ENCODE assay signal across 8 cellular contexts in the genomic region with DNA sequence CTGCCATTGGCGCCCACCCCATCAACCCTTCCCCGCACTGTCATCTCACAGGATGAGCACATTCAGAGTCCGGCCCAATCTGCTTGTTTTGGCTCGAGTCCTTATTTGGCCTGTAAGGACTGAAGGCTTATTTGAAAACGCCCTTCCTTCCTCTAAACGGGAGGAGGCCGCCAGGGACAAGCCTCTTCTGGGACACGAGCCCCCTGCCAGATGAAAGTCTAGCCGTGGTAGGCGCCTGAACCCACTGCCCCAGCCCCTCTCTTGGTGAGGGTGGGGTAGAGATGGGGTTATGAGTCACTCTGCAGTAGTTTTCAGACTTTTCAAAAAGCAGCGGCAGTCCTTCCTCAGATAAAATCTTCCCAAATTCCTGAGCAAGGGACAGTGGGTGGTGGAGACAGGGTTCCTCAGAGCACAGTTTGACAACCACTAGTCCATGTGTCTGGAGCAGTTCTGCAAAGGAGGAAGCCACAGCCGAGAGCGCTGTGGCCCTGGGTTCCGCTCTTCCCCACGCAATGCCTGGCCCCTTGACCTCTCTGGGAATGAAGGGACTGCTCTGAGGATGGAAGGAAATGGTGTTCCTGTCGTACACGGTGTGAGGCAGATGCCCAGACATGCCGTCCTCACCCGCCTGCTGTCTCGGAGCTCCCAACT. TPM values are rescaled to one million over a fixed set of nuclear protein-coding genes. Genes with fewer than 3 reads are reported as not detected.
DNase-seq lines count a peak whose midpoint lies in the region; ATAC-seq and TF ChIP-seq lines count a peak whose summit lies in the region.

No MANE protein-coding gene starts in this region.

- no peak for TF ChIP-seq POLR2A in HCT116 (IDR thresholded peaks at IDR 0.05; ENCODE audit: borderline replicate concordance, extremely low read depth, insufficient read depth, insufficient read length)

- no peak; the same call in 1 of the 2 replicates for ATAC-seq in HCT116
- no peak for ATAC-seq in T-helper 17 cell
- ATAC-seq in GM19324 (IDR thresholded peaks at IDR 0.05; ENCODE audit: low FRiP score, unreplicated experiment) = no peak

- H4K91ac ChIP-seq in trophoblast cell (ENCODE audit: low read depth, low read length) = peak overlapping the region; percentile 97

- H3K36me3 Mint-ChIP-seq in T-helper 17 cell (ENCODE audit: low read depth) = peaks cover 5% of the 10 kb centered on the region

- POLR2A ChIA-PET in HCT116 (lab: Charles Lee) = interaction anchor here (0.8 to 2.2 kb wide), 4 partner anchors 34 to 138 kb away, joined by 3 to 7 read pairs (median 6); no protein-coding TSS in a partner anchor

- TF ChIP-seq CTCF in HCT116 (IDR thresholded peaks at IDR 0.05 in 2 of 3, conservative IDR thresholded peaks at IDR 0.05 in 1 of 3; ENCODE audit: borderline replicate concordance in 1 of 3, insufficient read depth in 1 of 3, low read depth in 2 of 3, low read length in 2 of 3) = no peak
- no peak for TF ChIP-seq CTCF in fibroblast of lung (conservative IDR thresholded peaks at IDR 0.05 in 1 of 2, IDR thresholded peaks at IDR 0.05 in 1 of 2; ENCODE audit: low read depth in 1 of 2, low read length in 2 of 2)

- H3K18ac ChIP-seq in trophoblast cell (ENCODE audit: low read length) = peak overlapping the region; percentile 95

- peak overlapping the region; percentile 75 for H2AK5ac ChIP-seq in trophoblast cell (ENCODE audit: low read length)

- no peak overlapping the region for H3K23ac ChIP-seq in trophoblast cell (ENCODE audit: low read length)

- peak overlapping the region; percentile 90 for H3K4me3 Mint-ChIP-seq in T-helper 17 cell

- peak overlapping the region; percentile 84 for H2BK120ac ChIP-seq in trophoblast cell (ENCODE audit: insufficient read depth, low read length, poor library complexity)

- H3K9me3 ChIP-seq in HCT116 (ENCODE audit: control insufficient read depth in 1 of 2, insufficient read depth in 1 of 2, low read depth in 1 of 2, low read length in 2 of 2) (no peaks in the 10 kb centered on the region), T-helper 17 cell (ENCODE audit: control insufficient read depth, low read length, poor library complexity, severe bottlenecking) (no peaks in the 10 kb centered on the region), fibroblast of lung (ENCODE audit: control insufficient read depth, insufficient read depth, low read depth, low read length) (no peaks in the 10 kb centered on the region), trophoblast cell (ENCODE audit: insufficient read depth, low read depth, low read length) (peaks cover 5% of the 10 kb centered on the region)

- BruUV-seq in HCT116 (replicated peaks; lab: Mats Ljungman, UMichigan) = no TSS peak

- H3K9ac ChIP-seq in HCT116 (ENCODE audit: low read length) = peak overlapping the region; percentile 60
- peak overlapping the region; percentile 55 for H3K9ac ChIP-seq in fibroblast of lung (ENCODE audit: insufficient read depth, low read length)
- peak overlapping the region; percentile 49 for H3K9ac ChIP-seq in trophoblast cell (ENCODE audit: low read length)

- RAD21 ChIA-PET in HCT116 (lab: Charles Lee; ENCODE audit: low non-redundant PET in 1 of 2, low total read pairs in 2 of 2, uncharacterized antibody in 2 of 2, unreplicated experiment in 2 of 2) = no interaction called here

- WGBS in trophoblast cell (ENCODE audit: extremely low coverage, insufficient coverage, insufficient read length) = no CpG with 5 or more reads among the region's 20 CpGs

- H3K79me2 ChIP-seq in HCT116 (ENCODE audit: insufficient read depth, low read length) (peaks cover 100% of the 10 kb centered on the region), fibroblast of lung (ENCODE audit: control insufficient read depth, insufficient read depth, low read length) (peaks cover 100% of the 10 kb centered on the region), trophoblast cell (ENCODE audit: control insufficient read depth, insufficient read depth, low read length, poor library complexity) (peaks cover 37% of the 10 kb centered on the region)

- peaks cover 64 to 80% of the 10 kb centered on the region in 2 experiments for H3K4me1 ChIP-seq in HCT116 (ENCODE audit: control insufficient read depth in 1 of 2, insufficient read depth in 2 of 2, low read length in 2 of 2)
- peaks cover 94% of the 10 kb centered on the region for H3K4me1 ChIP-seq in fibroblast of lung (ENCODE audit: control insufficient read depth, extremely low read depth, insufficient read depth, low read length)
- peaks cover 72 to 75% of the 10 kb centered on the region in 2 experiments for H3K4me1 ChIP-seq in trophoblast cell (ENCODE audit: control insufficient read depth in 1 of 2, insufficient read depth in 2 of 2, low read length in 2 of 2)

- peak overlapping the region; percentile 98 for H3K27ac Mint-ChIP-seq in T-helper 17 cell

- H4K20me1 ChIP-seq in HCT116 (ENCODE audit: insufficient read depth) (no peaks in the 10 kb centered on the region), fibroblast of lung (ENCODE audit: control insufficient read depth, extremely low read depth, insufficient read depth, low read length) (no peaks in the 10 kb centered on the region)

- peak overlapping the region; percentile 87 for H3K27ac ChIP-seq in HCT116 (ENCODE audit: low read depth, low read length)
- peak overlapping the region; percentile 98 for H3K27ac ChIP-seq in fibroblast of lung (ENCODE audit: insufficient read depth, low read length)
- H3K27ac ChIP-seq in trophoblast cell (ENCODE audit: low read depth, low read length) = peak overlapping the region; percentile 97

- TF ChIP-seq RAD21 in HCT116 (IDR thresholded peaks at IDR 0.05; ENCODE audit: low read depth) = no peak

- no peaks in the 10 kb centered on the region for H3K27me3 Mint-ChIP-seq in T-helper 17 cell

- H3K79me1 ChIP-seq in trophoblast cell (ENCODE audit: low read length) = peaks cover 64% of the 10 kb centered on the region

- no peaks in the 10 kb centered on the region for H3K9me2 ChIP-seq in HCT116 (ENCODE audit: insufficient read depth)

- H4K8ac ChIP-seq in trophoblast cell (ENCODE audit: low read depth, low read length) = peak overlapping the region; percentile 84

- H2AFZ ChIP-seq in HCT116 (ENCODE audit: low read depth, low read length, poor library complexity, severe bottlenecking) = no peak overlapping the region
- H2AFZ ChIP-seq in fibroblast of lung (ENCODE audit: low read length) = no peak overlapping the region
- H2AFZ ChIP-seq in trophoblast cell (ENCODE audit: insufficient read depth, low read length, poor library complexity) = no peak overlapping the region

- H2BK5ac ChIP-seq in trophoblast cell (ENCODE audit: low read depth, low read length, poor library complexity) = peak overlapping the region; percentile 96

- peaks cover 79% of the 10 kb centered on the region for H3K4me1 Mint-ChIP-seq in T-helper 17 cell

- peak overlapping the region; percentile 96 for H3K14ac ChIP-seq in trophoblast cell (ENCODE audit: low read length)

- no peaks in the 10 kb centered on the region for H3K27me3 ChIP-seq in HCT116 (ENCODE audit: insufficient read depth, low read length)
- H3K27me3 ChIP-seq in fibroblast of lung (ENCODE audit: control insufficient read depth, insufficient read depth, low read length) = no peaks in the 10 kb centered on the region
- no peaks in the 10 kb centered on the region for H3K27me3 ChIP-seq in trophoblast cell (ENCODE audit: insufficient read depth, low read length)

- H4K12ac ChIP-seq in trophoblast cell (ENCODE audit: low read depth, low read length) = peak overlapping the region; percentile 51

- intact Hi-C loops in HCT116 (cut with micrococcal nuclease) = loop anchor here (5.0 kb wide), 1 partner anchor 57 kb away; the partner anchor contains the start of gene MYH9

- CTCF ChIA-PET in HCT116 (lab: Charles Lee) = interaction anchor here (0.9 to 1.0 kb wide), 2 partner anchors 29 to 139 kb away, joined by 3 to 5 read pairs; no protein-coding TSS in a partner anchor

- H3K4me2 ChIP-seq in HCT116 (ENCODE audit: low read length) (peak overlapping the region; percentile 67), fibroblast of lung (ENCODE audit: extremely low read depth, insufficient read depth, low read length) (peak overlapping the region; percentile 54), trophoblast cell (ENCODE audit: low read length) (peak overlapping the region; percentile 12)

- peak overlapping the region; percentile 87 for H2BK12ac ChIP-seq in trophoblast cell (ENCODE audit: low read length)

- peak overlapping the region; percentile 51 for H3K4ac ChIP-seq in trophoblast cell (ENCODE audit: low read depth, low read length)

- peaks cover 21 to 36% of the 10 kb centered on the region in 2 experiments; a peak in 3 of 4 replicates for H3K36me3 ChIP-seq in HCT116 (ENCODE audit: control insufficient read depth in 1 of 2, insufficient read depth in 2 of 2, low read length in 2 of 2)
- H3K36me3 ChIP-seq in fibroblast of lung (ENCODE audit: control insufficient read depth, insufficient read depth, low read length) = peaks cover 45% of the 10 kb centered on the region
- H3K36me3 ChIP-seq in trophoblast cell (ENCODE audit: control insufficient read depth in 1 of 2, insufficient read depth in 2 of 2, low read length in 2 of 2) = peaks cover 51 to 59% of the 10 kb centered on the region in 2 experiments

- H3K4me3 ChIP-seq in HCT116 (replicated peaks in 1 of 2; ENCODE audit: low read depth in 1 of 2, low read length in 2 of 2) = peak overlapping the region in 1 of 2 experiments; percentile 10; a peak in 1 of 4 replicates
- H3K4me3 ChIP-seq in fibroblast of lung (replicated peaks in 1 of 4; ENCODE audit: control extremely low read depth in 1 of 4, insufficient read depth in 1 of 4, low read depth in 3 of 4, low read length in 4 of 4) = no peak overlapping the region
- H3K4me3 ChIP-seq in trophoblast cell (ENCODE audit: low read depth, low read length) = no peak overlapping the region

- no peak for DNase-seq in HCT116 (ENCODE audit: low read depth, low spot score)
- DNase-seq in T-helper 17 cell = peak in 1 of 3 donors; percentile 36
- peak; percentile 77 to 83 for DNase-seq in fibroblast of lung (ENCODE audit: low read depth in 2 of 2)
- peak in 1 of 2 donors; percentile 65 for DNase-seq in trophoblast cell
- no peak for DNase-seq in NCI-H2081 treated with DMSO at 0.1 percent for 48 hours (lab: John Stamatoyannopoulos, UW)
- no peak for DNase-seq in NCI-H1092 treated with DMSO at 0.1 percent for 48 hours (lab: John Stamatoyannopoulos, UW)
- DNase-seq in stimulated activated CD4-positive, alpha-beta T cell treated with anti-CD3 and anti-CD28 coated beads, Interleukin-1b, Interleukin-23, amount 100 ng/mL, for 48 hours = no peak

TF ChIP-seq in HCT116, 20 proteins besides CTCF, POLR2A, EP300 and RAD21 (continues in another document):
- TF ChIP-seq FOSL1 (IDR thresholded peaks at IDR 0.05; ENCODE audit: low read depth) = 0 out of 2 replicates have a peak, but pooled peaks have one; percentile 8

RNA-seq across cellular contexts. Expression of gene MYH9, which starts 57.0 kb away (rescaled TPM):
- 258 TPM for total RNA-seq in HCT116 (2021; ENCODE audit: unreplicated experiment)
- 205 and 249 TPM in 2 replicates for polyA plus RNA-seq in HCT116 (2012)
- 1,000 to 10,000 TPM; 1,038 to 1,220 TPM for total RNA-seq in T-helper 17 cell
- 562 and 796 TPM in 2 replicates for total RNA-seq in fibroblast of lung
- 413 and 677 TPM in 2 replicates for polyA plus RNA-seq in fibroblast of lung
- polyA plus RNA-seq in fibroblast of lung (2012) = 611 and 1,244 TPM in 2 replicates
- 1,141 and 2,569 TPM in 2 replicates for polyA minus RNA-seq in fibroblast of lung (ENCODE audit: low replicate concordance)
- polyA plus RNA-seq in trophoblast cell (2013) = 280 and 288 TPM in 2 replicates

Comparison
In these comparisons a context has a peak if more than half of its experiments do, and no peak if none do; other contexts are left out.
1. DNase-seq: peak in fibroblast of lung (2 of 2); none in HCT116 (single experiment), NCI-H2081 treated with DMSO at 0.1 percent for 48 hours (single experiment), NCI-H1092 treated with DMSO at 0.1 percent for 48 hours (single experiment) and stimulated activated CD4-positive, alpha-beta T cell treated with anti-CD3 and anti-CD28 coated beads, Interleukin-1b, Interleukin-23, amount 100 ng/mL, for 48 hours (single experiment).
2. H3K4me2 ChIP-seq: peak in every context shown above with its lines; median percentile 67 in HCT116; 54 in fibroblast of lung; 12 in trophoblast cell.
3. Peak in every context shown above with its lines, with median percentiles within 50 percentile points of each other: H3K27ac ChIP-seq and H3K9ac ChIP-seq.